Comparison of ENCODE assay signal across 2 cellular contexts in genomic region chr16:24900230-24900629, GRCh38.
TF ChIP-seq lines count a peak whose summit lies in the region.

No MANE protein-coding gene starts in this region.

TF ChIP-seq in HEK293, 187 proteins besides CTCF, POLR2A, EP300 and RAD21 (continued from another document):
- peak; percentile 95 for TF ChIP-seq REST (tag by site-specific recombination; IDR thresholded peaks at IDR 0.05)

TF ChIP-seq in GM12878, 131 proteins besides CTCF, POLR2A, EP300 and RAD21 (continued from another document):
- TF ChIP-seq REST (IDR thresholded peaks at IDR 0.05; ENCODE audit: low read depth, low read length): peak; percentile 77; the same call in 1 of the 2 replicates
